23 cellular contexts compared by ENCODE assay signal in the genomic region with DNA sequence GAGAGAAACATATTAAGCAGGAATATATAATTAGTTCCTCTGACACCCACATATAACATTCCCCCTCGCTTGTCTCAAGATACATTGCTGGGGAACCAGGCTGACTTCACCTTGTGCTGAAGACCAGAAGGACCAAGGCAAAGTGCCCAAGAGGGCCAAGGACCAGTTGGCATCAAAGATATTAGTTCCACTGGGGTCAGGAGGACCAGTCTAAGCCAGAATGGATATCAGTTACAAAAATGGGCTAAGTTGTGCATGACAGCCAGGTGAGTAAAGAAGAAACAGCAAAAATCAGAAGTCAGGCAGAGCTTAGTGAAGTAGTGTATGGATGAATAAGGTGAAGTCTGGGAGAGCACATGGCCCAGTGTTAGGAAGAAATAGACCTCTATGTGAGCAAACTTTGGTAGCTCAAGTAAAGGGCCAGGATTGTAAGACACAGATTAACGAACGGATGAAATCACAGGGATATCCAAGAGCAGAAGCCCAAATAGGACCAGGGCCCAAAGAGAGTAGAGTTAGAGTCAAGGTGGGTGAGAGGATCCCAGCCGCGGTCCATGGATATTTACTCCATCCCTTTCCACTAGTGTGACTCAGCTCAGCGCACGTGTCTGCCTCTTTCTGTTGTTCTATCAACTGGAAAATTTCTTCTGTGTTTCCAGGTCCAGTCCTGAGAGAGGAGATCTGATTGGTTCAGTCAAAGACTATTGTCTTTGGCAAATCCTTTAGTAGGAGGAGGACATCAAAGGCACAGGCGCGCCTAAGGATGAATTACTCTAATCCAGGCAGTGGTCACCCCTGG. TPM values are rescaled to one million over a fixed set of nuclear protein-coding genes. Genes with fewer than 3 reads are reported as not detected.
A peak's percentile ranks its signal among the peaks of the same experiment; 100 is the strongest.
DNase-seq lines count a peak whose midpoint lies in the region; ATAC-seq, FAIRE-seq and TF ChIP-seq lines count a peak whose summit lies in the region.
"Had no signal": no experiment of that assay in that cellular context is flagged by ENCODE, and none has a peak within 500 bp of the region (broad histone marks: within the 10 kb centered on the region; RNA-seq: fewer than 3 reads in every experiment).

No MANE protein-coding gene starts in this region.

- in situ Hi-C loops in K562 (cut with MboI): no loop called here

- intact Hi-C loops in K562 (cut with micrococcal nuclease): no loop called here

- POLR2A ChIA-PET in SK-N-SH (lab: Yijun Ruan, JAX): no interaction called here
- POLR2A ChIA-PET in K562 (lab: Yijun Ruan, JAX): interaction anchor here (0.6 to 1.2 kb wide), 2 partner anchors 14 to 15 kb away, joined by 3 read pairs; no protein-coding TSS in a partner anchor

- H3K36me3 ChIP-seq in SK-N-SH (replicated peaks in 1 of 2; ENCODE audit: control insufficient read depth in 1 of 2, insufficient read depth in 2 of 2, low read length in 1 of 2) (peaks cover 47 to 48% of the 10 kb centered on the region in 2 experiments), K562 (ENCODE audit: control insufficient read depth, insufficient read depth, low read length) (no peaks in the 10 kb centered on the region), muscle layer of colon (ENCODE audit: insufficient read depth, low read length) (peaks cover 13% of the 10 kb centered on the region)

- peaks cover 98% of the 10 kb centered on the region for H3K79me2 ChIP-seq in SK-N-SH (ENCODE audit: insufficient read depth)
- no peaks in the 10 kb centered on the region for H3K79me2 ChIP-seq in K562 (ENCODE audit: control insufficient read depth, insufficient read depth, low read length)

- no peak for TF ChIP-seq RAD21 in SK-N-SH (IDR thresholded peaks at IDR 0.05; ENCODE audit: low read length)
- TF ChIP-seq RAD21 in K562 (CRISPR knock-in tag; conservative IDR thresholded peaks at IDR 0.05 in 1 of 2, IDR thresholded peaks at IDR 0.05 in 1 of 2): no peak

- H3K9me3 ChIP-seq in SK-N-SH: no peaks in the 10 kb centered on the region
- no peaks in the 10 kb centered on the region for H3K9me3 ChIP-seq in K562 (replicated peaks; ENCODE audit: control insufficient read depth, insufficient read depth, low read depth, low read length)
- H3K9me3 ChIP-seq in muscle layer of colon (ENCODE audit: low read length): no peaks in the 10 kb centered on the region

- H4K20me1 ChIP-seq in SK-N-SH (ENCODE audit: insufficient read depth) (peaks cover 86% of the 10 kb centered on the region), K562 (replicated peaks; ENCODE audit: control insufficient read depth, insufficient read depth, low read length) (no peaks in the 10 kb centered on the region)

- no peak for TF ChIP-seq POLR2A in K562 (conservative IDR thresholded peaks at IDR 0.05)

- no peak for DNase-seq in SK-N-SH
- DNase-seq in K562 (ENCODE audit: extremely low read depth in 1 of 4, low spot score in 3 of 4): no peak
- no peak for DNase-seq in activated CD8-positive, alpha-beta memory T cell treated with anti-CD3 and anti-CD28 coated beads, Interleukin-2, amount 50 U/mL, for 48 hours
- DNase-seq in DMS 273 (lab: John Stamatoyannopoulos, UW; ENCODE audit: unreplicated experiment): no peak
- DNase-seq: activated CD8-positive, alpha-beta memory T cell treated with anti-CD3 and anti-CD28 coated beads for 24 hours; activated naive CD8-positive, alpha-beta T cell treated with anti-CD3 and anti-CD28 coated beads for 36 hours; Calu3; central memory CD4-positive, alpha-beta T cell; effector CD4-positive, alpha-beta T cell; hypothalamus; Karpas-422; kidney glomerular epithelial cell; NCI-H1105 treated with DMSO at 0.1 percent for 48 hours; NCI-H526; nucleus accumbens; stimulated activated CD4-positive, alpha-beta T cell treated with anti-CD3 and anti-CD28 coated beads, Interleukin-4, amount 100 ng/mL, for 1 hour; T-helper 9 cell had no signal

- no peak for TF ChIP-seq EP300 in SK-N-SH (IDR thresholded peaks at IDR 0.05; ENCODE audit: borderline replicate concordance in 1 of 2, low read depth in 1 of 2, low read length in 1 of 2)
- TF ChIP-seq EP300 in K562 (IDR thresholded peaks at IDR 0.05; ENCODE audit: low read length): no peak

- H2AFZ ChIP-seq in SK-N-SH (ENCODE audit: low read depth) (no peak overlapping the region), K562 (ENCODE audit: low read depth, low read length) (no peak overlapping the region)

- no peak overlapping the region for H3K9ac ChIP-seq in SK-N-SH
- no peak overlapping the region for H3K9ac ChIP-seq in K562 (ENCODE audit: insufficient read depth in 1 of 2, low read depth in 2 of 2, low read length in 2 of 2)
- H3K9ac ChIP-seq in muscle layer of colon (ENCODE audit: low read length): no peak overlapping the region

- no TSS peak for BruUV-seq in K562 (replicated peaks; lab: Mats Ljungman, UMichigan)

- CTCF ChIA-PET in SK-N-SH (lab: Yijun Ruan, JAX) (interaction anchor here (0.8 kb wide), 1 partner anchor 23 kb away, joined by 3 read pairs; no protein-coding TSS in a partner anchor), K562 (lab: Yijun Ruan, JAX; ENCODE audit: low intra/inter-chr PET ratio) (no interaction called here)

- H3K4me3 ChIP-seq in SK-N-SH (ENCODE audit: low read depth in 2 of 2, low read length in 1 of 2) (no peak overlapping the region), K562 (no peak overlapping the region), muscle layer of colon (ENCODE audit: low read depth in 1 of 2, low read length in 2 of 2) (peak overlapping the region in 1 of 2 donors; percentile 4)

- ATAC-seq in SK-N-SH treated with all-trans-retinoic acid at 6 μM for 48 hours (no peak), K562 (no peak), HG03439 (IDR thresholded peaks at IDR 0.05; ENCODE audit: unreplicated experiment) (no peak)
- ATAC-seq: HCT116 had no signal

- H3K9me2 ChIP-seq in SK-N-SH: no peaks in the 10 kb centered on the region

- H3K27me3 ChIP-seq in SK-N-SH (ENCODE audit: insufficient read depth) (no peaks in the 10 kb centered on the region), K562 (ENCODE audit: control insufficient read depth in 2 of 2, insufficient read depth in 2 of 2, low read length in 2 of 2) (peaks cover 14 to 25% of the 10 kb centered on the region in 2 experiments; a peak in 4 of 5 replicates), muscle layer of colon (ENCODE audit: control insufficient read depth in 1 of 2, insufficient read depth in 2 of 2, low read length in 2 of 2) (no peaks in the 10 kb centered on the region)

- 96% methylated on average over 9 of the region's 9 CpGs for WGBS in SK-N-SH (ENCODE audit: low lambda C conversion rate)
- WGBS in K562 (ENCODE audit: insufficient coverage, low coverage, missing lambda C conversion rate): 2% methylated on average over 9 of the region's 9 CpGs

- peak overlapping the region in 1 of 2 experiments; percentile 3; a peak in 1 of 4 replicates for H3K27ac ChIP-seq in SK-N-SH (ENCODE audit: low read depth in 2 of 2, low read length in 1 of 2)
- H3K27ac ChIP-seq in K562 (ENCODE audit: extremely low read depth, low read depth, low read length): no peak overlapping the region
- H3K27ac ChIP-seq in muscle layer of colon (ENCODE audit: low read depth, low read length): peak overlapping the region; percentile 97
- peak overlapping the region; percentile 12 for H3K27ac ChIP-seq in temporal lobe (ENCODE audit: low read depth, low read length)
- H3K27ac ChIP-seq: 22Rv1 had no signal

- TF ChIP-seq CTCF in SK-N-SH (IDR thresholded peaks at IDR 0.05) (no peak), K562 (IDR thresholded peaks at IDR 0.05 in 2 of 3, conservative IDR thresholded peaks at IDR 0.05 in 1 of 3; ENCODE audit: insufficient read depth in 2 of 3, low read depth in 1 of 3, low read length in 3 of 3) (no peak)

- FAIRE-seq in K562 (lab: Jason Lieb, UNC): no peak

- H3F3A ChIP-seq in SK-N-SH (replicated peaks; ENCODE audit: insufficient read depth): peaks cover 28% of the 10 kb centered on the region

- peaks cover 10 to 34% of the 10 kb centered on the region in 2 experiments for H3K4me1 ChIP-seq in SK-N-SH (ENCODE audit: control insufficient read depth in 1 of 2, insufficient read depth in 2 of 2, low read depth in 1 of 2, low read length in 1 of 2)
- H3K4me1 ChIP-seq in K562 (replicated peaks in 1 of 2; ENCODE audit: control insufficient read depth in 2 of 2, insufficient read depth in 2 of 2, low read length in 2 of 2): no peaks in the 10 kb centered on the region
- H3K4me1 ChIP-seq in muscle layer of colon (ENCODE audit: insufficient read depth, low read length): peaks cover 50% of the 10 kb centered on the region

- no peaks in the 10 kb centered on the region for H3K9me1 ChIP-seq in K562 (ENCODE audit: control insufficient read depth, insufficient read depth, low read length)

- H3K4me2 ChIP-seq in SK-N-SH: peak overlapping the region; percentile 86
- H3K4me2 ChIP-seq in K562 (ENCODE audit: insufficient read depth, low read length): no peak overlapping the region

TF ChIP-seq in SK-N-SH, 30 proteins besides CTCF, POLR2A, EP300 and RAD21 (continues in another document):
- TF ChIP-seq NRF1 (IDR thresholded peaks at IDR 0.05; ENCODE audit: low read depth, low read length): no peak

TF ChIP-seq in SK-N-SH treated with all-trans-retinoic acid at 6 μM for 48 hours, 23 proteins besides CTCF, POLR2A, EP300 and RAD21 (continues in another document):
- TF ChIP-seq RARB (CRISPR knock-in tag; IDR thresholded peaks at IDR 0.05) (no peak), SNAI2 (CRISPR knock-in tag; IDR thresholded peaks at IDR 0.05) (no peak)

RNA-seq across cellular contexts. Expression of gene CALD1, which starts 5.0 kb away (rescaled TPM):
- polyA plus RNA-seq in SK-N-SH (2012; rRNA removed) (299 and 303 TPM in 2 replicates), K562 (2011; rRNA removed) (not detected in 2 replicates), K562 (2014; fragmentation: Illumina TruSeq; extraction: Trizol) (not detected in 2 replicates), K562 (2014; fragmentation: Nextera tagmentation; extraction: Ambion mirVana) (not detected), K562 (2014; rRNA removed) (not detected in 2 replicates)
- 269 and 329 TPM in 2 replicates for polyA plus RNA-seq in SK-N-SH (2012; cell fraction: cytosol; rRNA removed)
- 304 and 462 TPM in 2 replicates for polyA plus RNA-seq in SK-N-SH (2012; cell fraction: nucleus; rRNA removed)
- total RNA-seq in K562 (2011; cell fraction: chromatin; rRNA removed; ENCODE audit: low replicate concordance): 0.65 TPM in 1 of 2 replicates, not detected in the other
- not detected in 2 replicates for total RNA-seq in K562 (2011; cell fraction: nucleolus; rRNA removed)
- total RNA-seq in K562 (2011; cell fraction: nucleoplasm; rRNA removed): not detected in 2 replicates
- total RNA-seq in K562 (2014; rRNA removed) (not detected in 2 replicates), K562 (2014; rRNA removed; fragmentation: Illumina TruSeq; extraction: Trizol) (not detected in 2 replicates), K562 (2015; rRNA removed; fragmentation: Illumina TruSeq; extraction: Trizol) (not detected in 2 replicates), K562 (2021) (0.40 and 0.89 TPM in 2 replicates), temporal lobe (27.5 TPM)
- 0.06 and 0.18 TPM in 2 replicates for polyA plus RNA-seq in K562 (2011; cell fraction: cytosol; rRNA removed)
- polyA plus RNA-seq in K562 (2011; cell fraction: nucleus; rRNA removed): not detected in 2 replicates
- polyA plus RNA-seq in K562 (2012): 0.07 TPM in 1 of 2 replicates, not detected in the other
- 0.04 TPM in 1 of 2 replicates, not detected in the other for polyA minus RNA-seq in K562 (2011; rRNA and poly(A)+ RNA removed)
- 4.7 TPM in 1 of 2 replicates, not detected in the other for polyA minus RNA-seq in K562 (2011; cell fraction: cytosol; rRNA and poly(A)+ RNA removed)
- 0.40 TPM in 1 of 2 replicates, not detected in the other for polyA minus RNA-seq in K562 (2011; cell fraction: nucleus; rRNA and poly(A)+ RNA removed)

Comparison
In these comparisons a context has a peak if more than half of its experiments do, and no peak if none do; other contexts are left out.
1. RNA of gene CALD1, which starts 5.0 kb away (total RNA-seq): 27.5 TPM in temporal lobe (single experiment); 0.40 to 0.89 TPM in K562; every median in the first group is over 10 times any median in the second.
2. Of the 27 proteins assayed by ChIP-seq in both K562 and SK-N-SH: peak only in K562: USF2; only in SK-N-SH: none; in both: none; in neither: 26.